Comparison of ENCODE assay signal across 8 cellular contexts in the genomic region with DNA sequence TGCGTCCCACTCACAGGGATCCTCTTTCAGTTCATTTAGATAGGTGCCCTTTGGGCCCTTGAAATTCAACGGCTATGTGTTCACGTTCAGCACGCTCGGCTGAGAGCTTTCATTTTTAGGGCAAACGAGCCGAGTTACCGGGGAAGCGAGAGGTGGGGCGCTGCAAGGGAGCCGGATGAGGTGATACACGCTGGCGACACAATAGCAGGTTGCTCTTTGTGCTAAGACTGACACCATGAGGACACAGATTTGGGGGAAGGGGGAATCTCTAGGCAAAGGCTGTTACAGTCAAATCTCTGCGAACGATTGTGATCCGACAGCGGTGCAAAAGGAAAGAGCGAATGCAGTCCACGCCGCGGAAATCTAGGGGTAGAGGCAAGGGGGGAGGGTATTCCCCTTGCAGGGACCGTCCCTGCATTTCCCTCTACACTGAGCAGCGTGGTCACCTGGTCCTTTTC. TPM values are rescaled to one million over a fixed set of nuclear protein-coding genes. Genes with fewer than 3 reads are reported as not detected.
A peak's percentile ranks its signal among the peaks of the same experiment; 100 is the strongest.
DNase-seq lines count a peak whose midpoint lies in the region; ATAC-seq, FAIRE-seq and TF ChIP-seq lines count a peak whose summit lies in the region.

No MANE protein-coding gene starts in this region.

- TF ChIP-seq RAD21 in GM12878 (IDR thresholded peaks at IDR 0.05; ENCODE audit: insufficient read depth, low read depth, low read length): no peak

- in situ Hi-C loops in GM12878 (cut with MboI): loop anchor here (5.0 to 10.0 kb wide), 5 partner anchors 202 to 690 kb away; no protein-coding TSS in a partner anchor

- DNase-seq in activated T-cell treated with anti-CD3 and anti-CD28 coated beads for 48 hours (ENCODE audit: low read depth) (peak; percentile 58), activated T-cell treated with anti-CD3 and anti-CD28 coated beads for 4 hours (no peak), NT2/D1 (ENCODE audit: low read depth, low spot score) (no peak), GM12878 (ENCODE audit: low read depth, low spot score) (no peak), left colon (no peak), NCI-H2107 (lab: John Stamatoyannopoulos, UW) (no peak)

- H3K27ac ChIP-seq in GM12878 (ENCODE audit: control insufficient read depth, insufficient read depth): peak overlapping the region; percentile 98
- H3K27ac ChIP-seq in subcutaneous abdominal adipose tissue (ENCODE audit: low read depth, low read length): peak overlapping the region; percentile 91

- no peak for TF ChIP-seq EP300 in GM12878 (IDR thresholded peaks at IDR 0.05; ENCODE audit: borderline replicate concordance in 1 of 2, control insufficient read depth in 1 of 2, low read depth in 2 of 2, low read length in 2 of 2)

- H3K9me3 ChIP-seq in NT2/D1 (ENCODE audit: insufficient read depth, low read length): no peaks in the 10 kb centered on the region
- no peaks in the 10 kb centered on the region for H3K9me3 ChIP-seq in GM12878 (replicated peaks; ENCODE audit: control insufficient read depth, insufficient read depth, low read length)
- no peaks in the 10 kb centered on the region for H3K9me3 ChIP-seq in subcutaneous abdominal adipose tissue (ENCODE audit: control insufficient read depth in 5 of 5, low read length in 5 of 5)

- peak in 1 of 3 experiments; percentile 8; a peak in 1 of 6 replicates for TF ChIP-seq CTCF in GM12878 (IDR thresholded peaks at IDR 0.05 in 2 of 3, conservative IDR thresholded peaks at IDR 0.05 in 1 of 3; ENCODE audit: control insufficient read depth in 2 of 3, extremely low read depth in 1 of 3, insufficient read depth in 1 of 3, low read depth in 3 of 3, low read length in 3 of 3)

- peaks cover 72% of the 10 kb centered on the region for H3K79me2 ChIP-seq in GM12878 (ENCODE audit: control insufficient read depth, insufficient read depth, low read length)

- peak; percentile 6 for ATAC-seq in HG02588 (IDR thresholded peaks at IDR 0.05; ENCODE audit: unreplicated experiment)
- ATAC-seq in GM12878: peak; percentile 12
- ATAC-seq in left colon: peak; percentile 18

- peak overlapping the region; percentile 73 for H2AFZ ChIP-seq in GM12878 (ENCODE audit: control insufficient read depth, low read depth, low read length)

- RAD21 ChIA-PET in GM12878 (lab: Charles Lee; ENCODE audit: unreplicated experiment): interaction anchor here (0.8 to 6.4 kb wide), 25 partner anchors 9 to 692 kb away, joined by 3 to 158 read pairs (median 8); no protein-coding TSS in a partner anchor

- TF ChIP-seq POLR2A in GM12878 (IDR thresholded peaks at IDR 0.05; ENCODE audit: low read depth, low read length): no peak

- WGBS in GM12878 (ENCODE audit: insufficient coverage, insufficient replicate concordance, low lambda C conversion rate, missing lambda C conversion rate): under 1% methylated on average over 23 of the region's 23 CpGs

- intact Hi-C loops in GM12878 (cut with micrococcal nuclease; ENCODE audit: unreplicated experiment): loop anchor here (1.0 to 5.0 kb wide), 5 partner anchors 70 to 425 kb away; no protein-coding TSS in a partner anchor
- intact Hi-C loops in left colon (cut with DNase I, micrococcal nuclease): loop anchor here in 1 of 2 donors (5.0 kb wide), 1 partner anchor 45 kb away; a partner anchor contains a TSS

- CTCF ChIA-PET in GM12878 (lab: Yijun Ruan, JAX): interaction anchor here (0.6 to 3.8 kb wide), 17 partner anchors 11 to 719 kb away, joined by 3 to 98 read pairs (median 4); no protein-coding TSS in a partner anchor

- SMC1A ChIA-PET in GM12878 (lab: Charles Lee; ENCODE audit: uncharacterized antibody, unreplicated experiment): interaction anchor here (0.8 to 6.9 kb wide), 18 partner anchors 9 to 690 kb away, joined by 3 to 140 read pairs (median 8); a partner anchor contains a TSS

- H3K36me3 ChIP-seq in NT2/D1 (ENCODE audit: insufficient read depth, insufficient read length, low read length): no peaks in the 10 kb centered on the region
- H3K36me3 ChIP-seq in GM12878 (ENCODE audit: control insufficient read depth in 2 of 2, insufficient read depth in 2 of 2, low read length in 1 of 2): no peaks in the 10 kb centered on the region
- H3K36me3 ChIP-seq in subcutaneous abdominal adipose tissue (ENCODE audit: control insufficient read depth in 5 of 5, insufficient read depth in 5 of 5, low read length in 5 of 5): no peaks in the 10 kb centered on the region

- H3K9ac ChIP-seq in NT2/D1 (ENCODE audit: insufficient read length, low read depth): peak overlapping the region; percentile 92
- peak overlapping the region; percentile 99 for H3K9ac ChIP-seq in GM12878 (ENCODE audit: control insufficient read depth, insufficient read depth, low read length)
- H3K9ac ChIP-seq in subcutaneous abdominal adipose tissue (ENCODE audit: low read length in 5 of 5): peak overlapping the region; percentile 43 to 89 (median 81)

- H3K4me1 ChIP-seq in NT2/D1 (ENCODE audit: insufficient read depth, insufficient read length) (no peaks in the 10 kb centered on the region), GM12878 (ENCODE audit: control insufficient read depth, insufficient read depth, low read length) (peaks cover 8% of the 10 kb centered on the region), subcutaneous abdominal adipose tissue (ENCODE audit: control insufficient read depth in 5 of 5, insufficient read depth in 5 of 5, low read length in 5 of 5) (peaks cover 0 to 36% (median 28%) of the 10 kb centered on the region in 5 donors)

- BruUV-seq in GM12878 (replicated peaks; lab: Mats Ljungman, UMichigan): no TSS peak

- no peaks in the 10 kb centered on the region for H4K20me1 ChIP-seq in GM12878 (ENCODE audit: control insufficient read depth, insufficient read depth)

- peak overlapping the region; percentile 89 for H3K4me2 ChIP-seq in GM12878 (ENCODE audit: control insufficient read depth, insufficient read depth)

- peak overlapping the region; percentile 85 for H3K4me3 ChIP-seq in NT2/D1 (ENCODE audit: insufficient read length, low read depth)
- peak overlapping the region; percentile 84 for H3K4me3 ChIP-seq in GM12878
- H3K4me3 ChIP-seq in subcutaneous abdominal adipose tissue (ENCODE audit: low read depth in 1 of 5, low read length in 5 of 5): peak overlapping the region; percentile 92 to 100 (median 98)

- no peaks in the 10 kb centered on the region for H3K27me3 ChIP-seq in NT2/D1 (ENCODE audit: insufficient read depth, insufficient read length)
- H3K27me3 ChIP-seq in GM12878 (replicated peaks in 1 of 2; ENCODE audit: control insufficient read depth in 2 of 2, insufficient read depth in 2 of 2, low read length in 1 of 2): no peaks in the 10 kb centered on the region
- no peaks in the 10 kb centered on the region for H3K27me3 ChIP-seq in subcutaneous abdominal adipose tissue (ENCODE audit: control insufficient read depth in 5 of 5, insufficient read depth in 4 of 5, low read length in 5 of 5)

- POLR2A ChIA-PET in GM12878 (lab: Charles Lee): interaction anchor here (0.6 to 3.3 kb wide), 21 partner anchors 9 to 630 kb away, joined by 3 to 53 read pairs (median 5); a partner anchor contains a TSS

- no peak for FAIRE-seq in GM12878 (lab: Jason Lieb, UNC)

RNA-seq across cellular contexts. Expression of a gene that starts 0.7 kb away (rescaled TPM):
- 3.1 and 3.4 TPM in 2 replicates for total RNA-seq in GM12878 (2013; cell fraction: nucleolus; rRNA removed)
- total RNA-seq in GM12878 (2014; rRNA removed): 1.4 and 1.7 TPM in 2 replicates
- total RNA-seq in GM12878 (2014; rRNA removed; fragmentation: Illumina TruSeq; extraction: Trizol): 1.5 TPM in 2 replicates
- total RNA-seq in GM12878 (2021): 1.9 and 2.0 TPM in 2 replicates
- 0.62 TPM for polyA plus RNA-seq in GM12878 (2011; ENCODE audit: low read depth)
- polyA plus RNA-seq in GM12878 (2011; rRNA removed): 0.86 and 0.87 TPM in 2 replicates
- 0.91 and 1.0 TPM in 2 replicates for polyA plus RNA-seq in GM12878 (2011; cell fraction: cytosol; rRNA removed)
- 1.3 and 1.7 TPM in 2 replicates for polyA plus RNA-seq in GM12878 (2011; cell fraction: nucleus; rRNA removed)
- polyA plus RNA-seq in GM12878 (2012): 0.99 and 1.5 TPM in 2 replicates
- 1.7 and 2.1 TPM in 2 replicates for polyA plus RNA-seq in GM12878 (2014; fragmentation: Illumina TruSeq; extraction: Trizol)
- polyA plus RNA-seq in GM12878 (2014; fragmentation: Nextera tagmentation; extraction: Ambion mirVana): 1 to 10 TPM; 2.0 to 2.1 TPM
- polyA plus RNA-seq in GM12878 (2014; rRNA removed): 1.1 TPM in 2 replicates
- polyA plus RNA-seq in GM12878 (2016; fragmentation: Nextera tagmentation; extraction: Ambion mirVana): 1 to 10 TPM; 1.8 to 2.2 TPM
- 2.0 and 2.2 TPM in 2 replicates for polyA minus RNA-seq in GM12878 (2011; rRNA and poly(A)+ RNA removed)
- 0.94 and 1.3 TPM in 2 replicates for polyA minus RNA-seq in GM12878 (2011; cell fraction: cytosol; rRNA and poly(A)+ RNA removed)
- polyA minus RNA-seq in GM12878 (2011; cell fraction: nucleus; rRNA and poly(A)+ RNA removed): 3.6 and 5.4 TPM in 2 replicates
- total RNA-seq in left colon: 1 to 10 TPM; 1.3 to 1.4 TPM

RNA-seq across cellular contexts. Expression of a gene that starts 0.8 kb away (rescaled TPM):
- total RNA-seq in GM12878 (2013; cell fraction: nucleolus; rRNA removed): 856 and 868 TPM in 2 replicates
- total RNA-seq in GM12878 (2014; rRNA removed): 83.1 and 113 TPM in 2 replicates
- total RNA-seq in GM12878 (2014; rRNA removed; fragmentation: Illumina TruSeq; extraction: Trizol): 175 and 183 TPM in 2 replicates
- total RNA-seq in GM12878 (2021): 87.5 and 94.9 TPM in 2 replicates
- 24.4 TPM for polyA plus RNA-seq in GM12878 (2011; ENCODE audit: low read depth)
- polyA plus RNA-seq in GM12878 (2011; rRNA removed): 94.3 and 180 TPM in 2 replicates
- 19.9 and 22.4 TPM in 2 replicates for polyA plus RNA-seq in GM12878 (2011; cell fraction: cytosol; rRNA removed)
- 52.2 and 61.7 TPM in 2 replicates for polyA plus RNA-seq in GM12878 (2011; cell fraction: nucleus; rRNA removed)
- 100 and 102 TPM in 2 replicates for polyA plus RNA-seq in GM12878 (2012)
- 53.0 and 67.7 TPM in 2 replicates for polyA plus RNA-seq in GM12878 (2014; fragmentation: Illumina TruSeq; extraction: Trizol)
- 10 to 100 TPM; 26.1 to 59.5 TPM for polyA plus RNA-seq in GM12878 (2014; fragmentation: Nextera tagmentation; extraction: Ambion mirVana)
- 35.0 and 45.0 TPM in 2 replicates for polyA plus RNA-seq in GM12878 (2014; rRNA removed)
- polyA plus RNA-seq in GM12878 (2016; fragmentation: Nextera tagmentation; extraction: Ambion mirVana): 10 to 100 TPM; 49.5 to 56.8 TPM
- 143 and 199 TPM in 2 replicates for polyA minus RNA-seq in GM12878 (2011; rRNA and poly(A)+ RNA removed)
- 54.9 and 66.1 TPM in 2 replicates for polyA minus RNA-seq in GM12878 (2011; cell fraction: cytosol; rRNA and poly(A)+ RNA removed)
- 165 and 285 TPM in 2 replicates for polyA minus RNA-seq in GM12878 (2011; cell fraction: nucleus; rRNA and poly(A)+ RNA removed)
- 100 to 1,000 TPM in 1 of 2 donors, 10 to 100 TPM in 1; 99.3 to 101 TPM for total RNA-seq in left colon

RNA-seq across cellular contexts. Expression of a gene that starts 44.6 kb away (rescaled TPM):
- total RNA-seq in GM12878 (2013; cell fraction: nucleolus; rRNA removed): 142 and 161 TPM in 2 replicates
- total RNA-seq in GM12878 (2014; rRNA removed) (30.3 and 35.9 TPM in 2 replicates), GM12878 (2014; rRNA removed; fragmentation: Illumina TruSeq; extraction: Trizol) (40.1 and 41.3 TPM in 2 replicates), GM12878 (2021) (37.7 and 48.9 TPM in 2 replicates), left colon (10 to 100 TPM; 50.5 to 51.0 TPM)
- polyA plus RNA-seq in GM12878 (2011; ENCODE audit: low read depth): 12.0 TPM
- polyA plus RNA-seq in GM12878 (2011; rRNA removed) (40.8 and 79.5 TPM in 2 replicates), GM12878 (2014; fragmentation: Illumina TruSeq; extraction: Trizol) (43.3 and 56.8 TPM in 2 replicates), GM12878 (2014; fragmentation: Nextera tagmentation; extraction: Ambion mirVana) (10 to 100 TPM; 33.6 to 35.0 TPM), GM12878 (2014; rRNA removed) (20.5 and 24.7 TPM in 2 replicates), GM12878 (2016; fragmentation: Nextera tagmentation; extraction: Ambion mirVana) (10 to 100 TPM; 58.0 to 59.3 TPM)
- 9.7 and 13.3 TPM in 2 replicates for polyA plus RNA-seq in GM12878 (2011; cell fraction: cytosol; rRNA removed)
- 16.8 and 17.1 TPM in 2 replicates for polyA plus RNA-seq in GM12878 (2011; cell fraction: nucleus; rRNA removed)
- polyA plus RNA-seq in GM12878 (2012): 17.4 and 29.0 TPM in 2 replicates
- 16.3 and 27.9 TPM in 2 replicates for polyA minus RNA-seq in GM12878 (2011; rRNA and poly(A)+ RNA removed)
- 12.7 and 13.1 TPM in 2 replicates for polyA minus RNA-seq in GM12878 (2011; cell fraction: cytosol; rRNA and poly(A)+ RNA removed)
- polyA minus RNA-seq in GM12878 (2011; cell fraction: nucleus; rRNA and poly(A)+ RNA removed): 16.0 and 24.2 TPM in 2 replicates
